20 cellular contexts compared by ENCODE assay signal in genomic region chr5:11890777-11891176, GRCh38. TPM values are rescaled to one million over a fixed set of nuclear protein-coding genes. Genes with fewer than 3 reads are reported as not detected.
"Had no signal": no experiment of that assay in that cellular context is flagged by ENCODE, and none has a peak within 500 bp of the region (broad histone marks: within the 10 kb centered on the region; RNA-seq: fewer than 3 reads in every experiment).

No MANE protein-coding gene starts in this region.

- H3K4me3 ChIP-seq: hepatocyte, right atrium auricular region, stomach, thoracic aorta, transverse colon had no signal

- H3K27me3 ChIP-seq: hepatocyte, neutrophil, right atrium auricular region, stomach, transverse colon had no signal

- H3K36me3 ChIP-seq: neutrophil, right atrium auricular region, stomach, thoracic aorta, transverse colon had no signal

- ATAC-seq: naive thymus-derived CD4-positive, alpha-beta T cell had no signal

- H3K27ac ChIP-seq: hepatocyte, neutrophil, right atrium auricular region, stomach, thoracic aorta, transverse colon had no signal

- H3K4me2 ChIP-seq: hepatocyte had no signal

- DNase-seq: erythroblast; foreskin melanocyte; head of caudate nucleus; kidney glomerular epithelial cell; naive thymus-derived CD4-positive, alpha-beta T cell; nephron progenitor cell; small intestine; stimulated activated CD4-positive, alpha-beta T cell treated with anti-CD3 and anti-CD28 coated beads, Interleukin-12 subunit alpha, Interleukin-12 subunit beta, amount 100 ng/mL, for 4 hours; stimulated activated naive CD4-positive, alpha-beta T cell; stomach; substantia nigra; transverse colon had no signal

- H3K4me1 ChIP-seq: right atrium auricular region, stomach, transverse colon had no signal

RNA-seq across cellular contexts. Expression of gene CTNND2, which starts 13.5 kb away (rescaled TPM):
- total RNA-seq: endothelial cell of umbilical vein, lung microvascular endothelial cell, mononuclear cell, osteoblast, thoracic aorta had no signal
- polyA plus RNA-seq: endothelial cell of umbilical vein; naive thymus-derived CD4-positive, alpha-beta T cell had no signal
